10 cellular contexts compared by ENCODE assay signal in the genomic region with DNA sequence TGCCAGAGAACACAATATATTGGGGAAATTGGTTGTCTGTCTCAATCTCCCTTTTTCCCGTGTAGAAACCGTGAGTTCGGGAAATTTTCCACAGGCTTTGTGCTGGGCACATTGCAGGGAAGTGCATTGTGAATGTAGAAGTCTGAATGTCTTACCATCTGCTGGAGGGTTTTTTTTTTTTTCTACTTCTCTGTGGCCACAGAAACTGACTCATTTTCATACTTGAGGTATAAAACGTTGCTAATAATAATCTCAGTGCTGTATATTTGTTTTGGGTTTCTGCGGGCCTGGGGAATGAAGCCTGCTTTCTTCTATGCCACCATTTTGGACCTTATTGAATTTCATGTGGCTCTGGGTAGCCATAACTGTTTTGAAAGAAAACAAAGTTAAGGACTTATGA.
A peak's percentile ranks its signal among the peaks of the same experiment; 100 is the strongest.
DNase-seq lines count a peak whose midpoint lies in the region; ATAC-seq and TF ChIP-seq lines count a peak whose summit lies in the region.
"Had no signal": no experiment of that assay in that cellular context is flagged by ENCODE, and none has a peak within 500 bp of the region (broad histone marks: within the 10 kb centered on the region; RNA-seq: fewer than 3 reads in every experiment).

No MANE protein-coding gene starts in this region.

- H3K9me3 ChIP-seq in MG63, result no peaks in the 10 kb centered on the region

- in situ Hi-C loops in GM13977 (cut with MboI; ENCODE audit: low pct_unique_long_range_greater_than_20kb, low sequenced_read_pairs, unreplicated experiment), result no loop called here

- DNase-seq in GM13977 (ENCODE audit: low spot score), result peak; percentile 3
- peak; percentile 1 for DNase-seq in M059J (ENCODE audit: low read depth)
- DNase-seq in fibroblast of villous mesenchyme (ENCODE audit: low read depth), result peak; percentile 14
- DNase-seq in NCI-H1417 (lab: John Stamatoyannopoulos, UW), result no peak
- DNase-seq in retina, result no peak
- no peak for DNase-seq in MG63
- DNase-seq in globus pallidus (ENCODE audit: low spot score), result no peak
- DNase-seq: activated gamma-delta T cell, NCI-H1930 had no signal

- H3K27me3 ChIP-seq in MG63, result no peaks in the 10 kb centered on the region

- no peaks in the 10 kb centered on the region for H3K36me3 ChIP-seq in MG63

- peak; percentile 93 for ATAC-seq in HG02610 (IDR thresholded peaks at IDR 0.05; ENCODE audit: unreplicated experiment)

- TF ChIP-seq CTCF in GM13977 (IDR thresholded peaks at IDR 0.05; ENCODE audit: extremely low read depth, insufficient read depth, missing control alignments) (no peak), fibroblast of villous mesenchyme (IDR thresholded peaks at IDR 0.05; ENCODE audit: insufficient read depth, low read depth, low read length) (no peak)

- no peak overlapping the region for H3K4me3 ChIP-seq in fibroblast of villous mesenchyme (ENCODE audit: low read depth, low read length)
- no peak overlapping the region for H3K4me3 ChIP-seq in MG63

Comparison
In these comparisons a context has a peak if more than half of its experiments do, and no peak if none do; other contexts are left out.
1. DNase-seq: peak in GM13977 (single experiment), M059J (single experiment) and fibroblast of villous mesenchyme (single experiment); none in NCI-H1417 (0 of 3), retina (single experiment), MG63 (single experiment) and globus pallidus (single experiment).